In the genomic region with DNA sequence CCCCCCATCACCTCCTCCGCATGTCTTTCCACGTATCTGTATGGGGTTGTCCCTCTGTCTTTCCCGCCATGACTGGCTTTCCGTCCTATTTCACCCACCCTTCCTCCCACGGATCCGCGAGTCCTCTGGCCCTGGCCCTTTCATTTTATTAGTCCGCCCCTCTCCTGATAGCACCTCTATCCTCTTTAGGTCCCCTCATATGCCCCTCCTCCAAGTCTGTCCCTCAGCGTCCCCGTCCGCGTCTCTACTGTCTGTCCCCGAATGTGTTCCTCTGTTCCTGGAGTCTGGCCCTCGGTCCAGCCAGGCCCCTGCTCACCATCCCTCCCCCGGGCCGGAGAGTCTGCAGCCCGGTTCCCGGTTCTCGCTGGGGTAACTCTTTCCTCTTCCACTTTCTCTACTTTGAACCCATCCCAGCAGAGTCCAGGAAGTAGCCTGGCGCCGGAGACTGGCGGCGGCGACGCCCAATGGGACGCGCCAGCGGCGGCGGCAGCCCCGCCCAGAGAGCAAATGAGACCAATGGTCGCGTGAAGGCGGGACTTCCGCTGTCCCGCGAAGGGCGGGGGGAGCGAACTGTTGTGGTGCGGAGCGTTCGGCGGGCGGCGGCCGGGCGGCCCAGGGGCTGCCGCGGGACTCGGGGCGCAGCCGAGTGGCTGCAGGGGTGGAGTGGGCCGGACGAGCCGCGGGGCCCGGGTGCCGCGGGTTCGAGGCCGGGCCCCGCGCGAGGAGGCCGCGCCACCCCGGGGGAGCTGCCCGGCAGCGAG, we compare ENCODE assay signal across 1 cellular context.
A peak's percentile ranks its signal among the peaks of the same experiment; 100 is the strongest.
TF ChIP-seq lines count a peak whose summit lies in the region.

A gene with protein sequence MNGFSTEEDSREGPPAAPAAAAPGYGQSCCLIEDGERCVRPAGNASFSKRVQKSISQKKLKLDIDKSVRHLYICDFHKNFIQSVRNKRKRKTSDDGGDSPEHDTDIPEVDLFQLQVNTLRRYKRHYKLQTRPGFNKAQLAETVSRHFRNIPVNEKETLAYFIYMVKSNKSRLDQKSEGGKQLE (plus strand): TSS at position 576 of the 761 bp plus-strand sequence. CDS start 608 bp downstream, outside the sequence.

TF ChIP-seq in GM12878, 131 proteins besides CTCF, POLR2A, EP300 and RAD21 (continued from another document and continues in another):
- TF ChIP-seq POU2F2 (IDR thresholded peaks at IDR 0.05; ENCODE audit: borderline replicate concordance, low read depth, low read length) (peak; percentile 58; the same call in 1 of the 3 replicates), ZNF384 (IDR thresholded peaks at IDR 0.05; ENCODE audit: borderline replicate concordance, low read depth, low read length) (no peak), BHLHE40 (IDR thresholded peaks at IDR 0.05; ENCODE audit: borderline replicate concordance in 1 of 2, low read depth in 2 of 2, low read length in 1 of 2) (peak in 1 of 2 experiments; percentile 32; a peak in 1 of 4 replicates), CUX1 (IDR thresholded peaks at IDR 0.05; ENCODE audit: insufficient replicate concordance, low read depth, low read length) (no peak), PAX5 (IDR thresholded peaks at IDR 0.05; ENCODE audit: borderline replicate concordance, low read depth, low read length) (no peak), ZNF217 (IDR thresholded peaks at IDR 0.05) (no peak), YY1 (IDR thresholded peaks at IDR 0.05; ENCODE audit: low read depth, low read length) (peak; percentile 60; the same call in 1 of the 2 replicates), MTA3 (IDR thresholded peaks at IDR 0.05; ENCODE audit: borderline replicate concordance, low read length) (no peak), E2F4 (IDR thresholded peaks at IDR 0.05; ENCODE audit: low read depth, low read length) (no peak), WRNIP1 (IDR thresholded peaks at IDR 0.05; ENCODE audit: borderline replicate concordance, low read depth, low read length) (no peak), CHD1 (IDR thresholded peaks at IDR 0.05; ENCODE audit: low read depth, low read length) (no peak), RB1 (IDR thresholded peaks at IDR 0.05; ENCODE audit: borderline replicate concordance) (peak; percentile 45; the same call in 1 of the 2 replicates), IRF4 (IDR thresholded peaks at IDR 0.05; ENCODE audit: low read depth, low read length) (0 out of 2 replicates have a peak, but pooled peaks have one; percentile 46), PAX8 (IDR thresholded peaks at IDR 0.05) (no peak), NKRF (conservative IDR thresholded peaks at IDR 0.05) (peak; percentile 72), HDGF (IDR thresholded peaks at IDR 0.05) (peak; percentile 80; the same call in 1 of the 2 replicates), KLF5 (IDR thresholded peaks at IDR 0.05; ENCODE audit: partially characterized antibody) (no peak), TAF1 (IDR thresholded peaks at IDR 0.05; ENCODE audit: borderline replicate concordance, low read depth, low read length) (peak; percentile 64; the same call in 1 of the 2 replicates), EED (IDR thresholded peaks at IDR 0.05; ENCODE audit: low read depth) (no peak), LARP7 (IDR thresholded peaks at IDR 0.05) (peak; percentile 34; the same call in 1 of the 2 replicates), KAT2A (conservative IDR thresholded peaks at IDR 0.05; ENCODE audit: control insufficient read depth, low read depth, low read length) (no peak), JUND (IDR thresholded peaks at IDR 0.05; ENCODE audit: low read depth, low read length) (no peak), SIX5 (IDR thresholded peaks at IDR 0.05; ENCODE audit: low read depth, low read length, severe bottlenecking) (no peak), NFYA (IDR thresholded peaks at IDR 0.05; ENCODE audit: borderline replicate concordance, low read depth, low read length) (peak; percentile 64), NFXL1 (IDR thresholded peaks at IDR 0.05; ENCODE audit: borderline replicate concordance) (no peak), GABPA (IDR thresholded peaks at IDR 0.05; ENCODE audit: low read depth) (peak; percentile 87), MEF2B (IDR thresholded peaks at IDR 0.05; ENCODE audit: partially characterized antibody, poor library complexity, severe bottlenecking) (peak; percentile 10), TCF12 (IDR thresholded peaks at IDR 0.05; ENCODE audit: low read depth, low read length) (no peak), HCFC1 (IDR thresholded peaks at IDR 0.05; ENCODE audit: low read length) (no peak), STAT1 (conservative IDR thresholded peaks at IDR 0.05) (no peak)
- TF ChIP-seq, protein P1, sequence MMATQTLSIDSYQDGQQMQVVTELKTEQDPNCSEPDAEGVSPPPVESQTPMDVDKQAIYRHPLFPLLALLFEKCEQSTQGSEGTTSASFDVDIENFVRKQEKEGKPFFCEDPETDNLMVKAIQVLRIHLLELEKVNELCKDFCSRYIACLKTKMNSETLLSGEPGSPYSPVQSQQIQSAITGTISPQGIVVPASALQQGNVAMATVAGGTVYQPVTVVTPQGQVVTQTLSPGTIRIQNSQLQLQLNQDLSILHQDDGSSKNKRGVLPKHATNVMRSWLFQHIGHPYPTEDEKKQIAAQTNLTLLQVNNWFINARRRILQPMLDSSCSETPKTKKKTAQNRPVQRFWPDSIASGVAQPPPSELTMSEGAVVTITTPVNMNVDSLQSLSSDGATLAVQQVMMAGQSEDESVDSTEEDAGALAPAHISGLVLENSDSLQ (IDR thresholded peaks at IDR 0.05) = peak; percentile 99
- TF ChIP-seq, protein P2, sequence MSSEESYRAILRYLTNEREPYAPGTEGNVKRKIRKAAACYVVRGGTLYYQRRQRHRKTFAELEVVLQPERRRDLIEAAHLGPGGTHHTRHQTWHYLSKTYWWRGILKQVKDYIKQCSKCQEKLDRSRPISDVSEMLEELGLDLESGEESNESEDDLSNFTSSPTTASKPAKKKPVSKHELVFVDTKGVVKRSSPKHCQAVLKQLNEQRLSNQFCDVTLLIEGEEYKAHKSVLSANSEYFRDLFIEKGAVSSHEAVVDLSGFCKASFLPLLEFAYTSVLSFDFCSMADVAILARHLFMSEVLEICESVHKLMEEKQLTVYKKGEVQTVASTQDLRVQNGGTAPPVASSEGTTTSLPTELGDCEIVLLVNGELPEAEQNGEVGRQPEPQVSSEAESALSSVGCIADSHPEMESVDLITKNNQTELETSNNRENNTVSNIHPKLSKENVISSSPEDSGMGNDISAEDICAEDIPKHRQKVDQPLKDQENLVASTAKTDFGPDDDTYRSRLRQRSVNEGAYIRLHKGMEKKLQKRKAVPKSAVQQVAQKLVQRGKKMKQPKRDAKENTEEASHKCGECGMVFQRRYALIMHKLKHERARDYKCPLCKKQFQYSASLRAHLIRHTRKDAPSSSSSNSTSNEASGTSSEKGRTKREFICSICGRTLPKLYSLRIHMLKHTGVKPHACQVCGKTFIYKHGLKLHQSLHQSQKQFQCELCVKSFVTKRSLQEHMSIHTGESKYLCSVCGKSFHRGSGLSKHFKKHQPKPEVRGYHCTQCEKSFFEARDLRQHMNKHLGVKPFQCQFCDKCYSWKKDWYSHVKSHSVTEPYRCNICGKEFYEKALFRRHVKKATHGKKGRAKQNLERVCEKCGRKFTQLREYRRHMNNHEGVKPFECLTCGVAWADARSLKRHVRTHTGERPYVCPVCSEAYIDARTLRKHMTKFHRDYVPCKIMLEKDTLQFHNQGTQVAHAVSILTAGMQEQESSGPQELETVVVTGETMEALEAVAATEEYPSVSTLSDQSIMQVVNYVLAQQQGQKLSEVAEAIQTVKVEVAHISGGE (CRISPR knock-in tag; IDR thresholded peaks at IDR 0.05) = peak; percentile 36; the same call in 1 of the 2 replicates
- TF ChIP-seq, protein P3, sequence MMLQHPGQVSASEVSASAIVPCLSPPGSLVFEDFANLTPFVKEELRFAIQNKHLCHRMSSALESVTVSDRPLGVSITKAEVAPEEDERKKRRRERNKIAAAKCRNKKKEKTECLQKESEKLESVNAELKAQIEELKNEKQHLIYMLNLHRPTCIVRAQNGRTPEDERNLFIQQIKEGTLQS (IDR thresholded peaks at IDR 0.05; ENCODE audit: borderline replicate concordance, extremely low read depth, low read depth, low read length) = no peak
- TF ChIP-seq, protein P4, sequence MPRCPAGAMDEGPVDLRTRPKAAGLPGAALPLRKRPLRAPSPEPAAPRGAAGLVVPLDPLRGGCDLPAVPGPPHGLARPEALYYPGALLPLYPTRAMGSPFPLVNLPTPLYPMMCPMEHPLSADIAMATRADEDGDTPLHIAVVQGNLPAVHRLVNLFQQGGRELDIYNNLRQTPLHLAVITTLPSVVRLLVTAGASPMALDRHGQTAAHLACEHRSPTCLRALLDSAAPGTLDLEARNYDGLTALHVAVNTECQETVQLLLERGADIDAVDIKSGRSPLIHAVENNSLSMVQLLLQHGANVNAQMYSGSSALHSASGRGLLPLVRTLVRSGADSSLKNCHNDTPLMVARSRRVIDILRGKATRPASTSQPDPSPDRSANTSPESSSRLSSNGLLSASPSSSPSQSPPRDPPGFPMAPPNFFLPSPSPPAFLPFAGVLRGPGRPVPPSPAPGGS (IDR thresholded peaks at IDR 0.05; ENCODE audit: borderline replicate concordance, insufficient read depth, low read depth, low read length, poor library complexity, severe bottlenecking) = no peak
- TF ChIP-seq, protein P5, sequence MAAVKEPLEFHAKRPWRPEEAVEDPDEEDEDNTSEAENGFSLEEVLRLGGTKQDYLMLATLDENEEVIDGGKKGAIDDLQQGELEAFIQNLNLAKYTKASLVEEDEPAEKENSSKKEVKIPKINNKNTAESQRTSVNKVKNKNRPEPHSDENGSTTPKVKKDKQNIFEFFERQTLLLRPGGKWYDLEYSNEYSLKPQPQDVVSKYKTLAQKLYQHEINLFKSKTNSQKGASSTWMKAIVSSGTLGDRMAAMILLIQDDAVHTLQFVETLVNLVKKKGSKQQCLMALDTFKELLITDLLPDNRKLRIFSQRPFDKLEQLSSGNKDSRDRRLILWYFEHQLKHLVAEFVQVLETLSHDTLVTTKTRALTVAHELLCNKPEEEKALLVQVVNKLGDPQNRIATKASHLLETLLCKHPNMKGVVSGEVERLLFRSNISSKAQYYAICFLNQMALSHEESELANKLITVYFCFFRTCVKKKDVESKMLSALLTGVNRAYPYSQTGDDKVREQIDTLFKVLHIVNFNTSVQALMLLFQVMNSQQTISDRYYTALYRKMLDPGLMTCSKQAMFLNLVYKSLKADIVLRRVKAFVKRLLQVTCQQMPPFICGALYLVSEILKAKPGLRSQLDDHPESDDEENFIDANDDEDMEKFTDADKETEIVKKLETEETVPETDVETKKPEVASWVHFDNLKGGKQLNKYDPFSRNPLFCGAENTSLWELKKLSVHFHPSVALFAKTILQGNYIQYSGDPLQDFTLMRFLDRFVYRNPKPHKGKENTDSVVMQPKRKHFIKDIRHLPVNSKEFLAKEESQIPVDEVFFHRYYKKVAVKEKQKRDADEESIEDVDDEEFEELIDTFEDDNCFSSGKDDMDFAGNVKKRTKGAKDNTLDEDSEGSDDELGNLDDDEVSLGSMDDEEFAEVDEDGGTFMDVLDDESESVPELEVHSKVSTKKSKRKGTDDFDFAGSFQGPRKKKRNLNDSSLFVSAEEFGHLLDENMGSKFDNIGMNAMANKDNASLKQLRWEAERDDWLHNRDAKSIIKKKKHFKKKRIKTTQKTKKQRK (IDR thresholded peaks at IDR 0.05; ENCODE audit: low read depth, low read length) = peak; percentile 79
